In genomic region chr1:9892563-9893528, GRCh38 we compare ENCODE assay signal across 8 cellular contexts. TPM values are rescaled to one million over a fixed set of nuclear protein-coding genes. Genes with fewer than 3 reads are reported as not detected.
DNase-seq lines count a peak whose midpoint lies in the region; ATAC-seq and TF ChIP-seq lines count a peak whose summit lies in the region.

No MANE protein-coding gene starts in this region.

- peak; percentile 87 for DNase-seq in HCT116 (ENCODE audit: low read depth, low spot score)
- peak; percentile 83 for DNase-seq in SIG-M5 treated with dmso at 0.1 percent for 504 hours (lab: John Stamatoyannopoulos, UW; ENCODE audit: unreplicated experiment)
- DNase-seq in fibroblast of pulmonary artery (ENCODE audit: low read depth), result peak; percentile 59
- peak; percentile 75 for DNase-seq in retina
- DNase-seq in activated CD4-positive, alpha-beta memory T cell treated with anti-CD3 and anti-CD28 coated beads, Interleukin-2, amount 10 ng/mL, durations not matched to agents 7 days and 5 days, result no peak

- peaks cover 16% of the 10 kb centered on the region for H3K4me1 Mint-ChIP-seq in activated CD4-positive, alpha-beta memory T cell treated with anti-CD3 and anti-CD28 coated beads, Interleukin-2, amount 10 ng/mL, durations not matched to agents 7 days and 5 days

- intact Hi-C loops in HCT116 (cut with micrococcal nuclease), result no loop called here

- H3K27ac Mint-ChIP-seq in activated CD4-positive, alpha-beta memory T cell treated with anti-CD3 and anti-CD28 coated beads, Interleukin-2, amount 10 ng/mL, durations not matched to agents 7 days and 5 days, result no peak overlapping the region

- no peaks in the 10 kb centered on the region for H3K36me3 Mint-ChIP-seq in activated CD4-positive, alpha-beta memory T cell treated with anti-CD3 and anti-CD28 coated beads, Interleukin-2, amount 10 ng/mL, durations not matched to agents 7 days and 5 days (ENCODE audit: low read depth)

- H3K4me2 ChIP-seq in HCT116 (ENCODE audit: low read length), result peak overlapping the region; percentile 81

- TF ChIP-seq CTCF in HCT116 (IDR thresholded peaks at IDR 0.05 in 2 of 3, conservative IDR thresholded peaks at IDR 0.05 in 1 of 3; ENCODE audit: borderline replicate concordance in 1 of 3, insufficient read depth in 1 of 3, low read depth in 2 of 3, low read length in 2 of 3) (no peak), fibroblast of pulmonary artery (IDR thresholded peaks at IDR 0.05; ENCODE audit: low read length, missing control alignments) (no peak)

- H3K4me3 Mint-ChIP-seq in activated CD4-positive, alpha-beta memory T cell treated with anti-CD3 and anti-CD28 coated beads, Interleukin-2, amount 10 ng/mL, durations not matched to agents 7 days and 5 days, result no peak overlapping the region

- CTCF ChIA-PET in HCT116 (lab: Charles Lee), result interaction anchor here (0.8 to 1.3 kb wide), 2 partner anchors 18 to 22 kb away, joined by 4 read pairs; no protein-coding TSS in a partner anchor
- CTCF ChIA-PET in activated CD4-positive, alpha-beta memory T cell treated with anti-CD3 and anti-CD28 coated beads, Interleukin-2, amount 10 ng/mL, durations not matched to agents 7 days and 5 days (lab: Charles Lee), result interaction anchor here (0.6 to 1.2 kb wide), 2 partner anchors 59 to 305 kb away, joined by 3 read pairs; no protein-coding TSS in a partner anchor

- peak overlapping the region; percentile 11 to 48; a peak in 3 of 4 replicates for H3K4me3 ChIP-seq in HCT116 (replicated peaks in 1 of 2; ENCODE audit: low read depth in 1 of 2, low read length in 2 of 2)
- H3K4me3 ChIP-seq in fibroblast of pulmonary artery (replicated peaks; ENCODE audit: low read depth, low read length), result no peak overlapping the region

- no peaks in the 10 kb centered on the region for H3K27me3 ChIP-seq in HCT116 (ENCODE audit: insufficient read depth, low read length)

- TSS peak; percentile 75 for BruUV-seq in HCT116 (replicated peaks; lab: Mats Ljungman, UMichigan)

- H3K36me3 ChIP-seq in HCT116 (ENCODE audit: control insufficient read depth in 1 of 2, insufficient read depth in 2 of 2, low read length in 2 of 2), result no peaks in the 10 kb centered on the region

- no peaks in the 10 kb centered on the region for H3K27me3 Mint-ChIP-seq in activated CD4-positive, alpha-beta memory T cell treated with anti-CD3 and anti-CD28 coated beads, Interleukin-2, amount 10 ng/mL, durations not matched to agents 7 days and 5 days

- peak overlapping the region; percentile 54 for H3K9ac ChIP-seq in HCT116 (ENCODE audit: low read length)

- no peaks in the 10 kb centered on the region for H3K9me2 ChIP-seq in HCT116 (ENCODE audit: insufficient read depth)

- H3K27ac ChIP-seq in HCT116 (ENCODE audit: low read depth, low read length), result peak overlapping the region; percentile 79

- TF ChIP-seq POLR2A in HCT116 (IDR thresholded peaks at IDR 0.05; ENCODE audit: borderline replicate concordance, extremely low read depth, insufficient read depth, insufficient read length), result no peak

- no peaks in the 10 kb centered on the region for H4K20me1 ChIP-seq in HCT116 (ENCODE audit: insufficient read depth)

- POLR2A ChIA-PET in HCT116 (lab: Charles Lee), result no interaction called here
- POLR2A ChIA-PET in activated CD4-positive, alpha-beta memory T cell treated with anti-CD3 and anti-CD28 coated beads, Interleukin-2, amount 10 ng/mL, durations not matched to agents 7 days and 5 days (lab: Charles Lee), result interaction anchor here (1.2 to 1.6 kb wide), 2 partner anchors 17 to 93 kb away, joined by 3 to 4 read pairs; partner anchors contain the start of gene CTNNBIP1

- no peak overlapping the region for H2AFZ ChIP-seq in HCT116 (ENCODE audit: low read depth, low read length, poor library complexity, severe bottlenecking)

- RAD21 ChIA-PET in HCT116 (lab: Charles Lee; ENCODE audit: low non-redundant PET in 1 of 2, low total read pairs in 2 of 2, uncharacterized antibody in 2 of 2, unreplicated experiment in 2 of 2), result no interaction called here

- H3K79me2 ChIP-seq in HCT116 (ENCODE audit: insufficient read depth, low read length), result no peaks in the 10 kb centered on the region

- TF ChIP-seq RAD21 in HCT116 (IDR thresholded peaks at IDR 0.05; ENCODE audit: low read depth), result peak; percentile 40; the same call in 1 of the 2 replicates

- ATAC-seq in HCT116 (peak; percentile 61), GM21576 (IDR thresholded peaks at IDR 0.05; ENCODE audit: unreplicated experiment) (no peak), HG03135 (IDR thresholded peaks at IDR 0.05; ENCODE audit: unreplicated experiment) (no peak), GM21786 (IDR thresholded peaks at IDR 0.05; ENCODE audit: unreplicated experiment) (no peak)

- no peaks in the 10 kb centered on the region for H3K9me3 Mint-ChIP-seq in activated CD4-positive, alpha-beta memory T cell treated with anti-CD3 and anti-CD28 coated beads, Interleukin-2, amount 10 ng/mL, durations not matched to agents 7 days and 5 days

- peaks cover 58 to 83% of the 10 kb centered on the region in 2 experiments for H3K4me1 ChIP-seq in HCT116 (ENCODE audit: control insufficient read depth in 1 of 2, insufficient read depth in 2 of 2, low read length in 2 of 2)

- H3K9me3 ChIP-seq in HCT116 (ENCODE audit: control insufficient read depth in 1 of 2, insufficient read depth in 1 of 2, low read depth in 1 of 2, low read length in 2 of 2), result no peaks in the 10 kb centered on the region

TF ChIP-seq in HCT116, 20 proteins besides CTCF, POLR2A, EP300 and RAD21 (continues in another document):
- TF ChIP-seq FOSL1 (IDR thresholded peaks at IDR 0.05; ENCODE audit: low read depth) (peak; percentile 96), SRF (IDR thresholded peaks at IDR 0.05; ENCODE audit: low read depth) (peak; percentile 81), ZFX (IDR thresholded peaks at IDR 0.05) (no peak), MAX (IDR thresholded peaks at IDR 0.05) (peak; percentile 79), CBX3 (IDR thresholded peaks at IDR 0.05; ENCODE audit: low read depth) (peak; percentile 95), TCF7L2 (IDR thresholded peaks at IDR 0.05; ENCODE audit: borderline replicate concordance, extremely low read depth, insufficient read depth, insufficient read length) (no peak), EGR1 (IDR thresholded peaks at IDR 0.05; ENCODE audit: low read depth) (peak; percentile 30; the same call in 1 of the 2 replicates), POLR2AphosphoS5 (IDR thresholded peaks at IDR 0.05; ENCODE audit: low read depth, low read length) (peak; percentile 74), YY1 (IDR thresholded peaks at IDR 0.05; ENCODE audit: extremely low read depth, insufficient replicate concordance, low read depth, low read length) (peak; percentile 71), JUND (IDR thresholded peaks at IDR 0.05) (peak; percentile 96)
- TF ChIP-seq, protein P1, sequence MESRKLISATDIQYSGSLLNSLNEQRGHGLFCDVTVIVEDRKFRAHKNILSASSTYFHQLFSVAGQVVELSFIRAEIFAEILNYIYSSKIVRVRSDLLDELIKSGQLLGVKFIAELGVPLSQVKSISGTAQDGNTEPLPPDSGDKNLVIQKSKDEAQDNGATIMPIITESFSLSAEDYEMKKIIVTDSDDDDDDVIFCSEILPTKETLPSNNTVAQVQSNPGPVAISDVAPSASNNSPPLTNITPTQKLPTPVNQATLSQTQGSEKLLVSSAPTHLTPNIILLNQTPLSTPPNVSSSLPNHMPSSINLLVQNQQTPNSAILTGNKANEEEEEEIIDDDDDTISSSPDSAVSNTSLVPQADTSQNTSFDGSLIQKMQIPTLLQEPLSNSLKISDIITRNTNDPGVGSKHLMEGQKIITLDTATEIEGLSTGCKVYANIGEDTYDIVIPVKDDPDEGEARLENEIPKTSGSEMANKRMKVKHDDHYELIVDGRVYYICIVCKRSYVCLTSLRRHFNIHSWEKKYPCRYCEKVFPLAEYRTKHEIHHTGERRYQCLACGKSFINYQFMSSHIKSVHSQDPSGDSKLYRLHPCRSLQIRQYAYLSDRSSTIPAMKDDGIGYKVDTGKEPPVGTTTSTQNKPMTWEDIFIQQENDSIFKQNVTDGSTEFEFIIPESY (IDR thresholded peaks at IDR 0.05; ENCODE audit: extremely low read depth, insufficient replicate concordance, low read length), result peak; percentile 54

RNA-seq across cellular contexts. Expression of gene CTNNBIP1, which starts 17.2 kb away (rescaled TPM):
- total RNA-seq in HCT116 (2021; ENCODE audit: unreplicated experiment), result 31.3 TPM
- polyA plus RNA-seq in HCT116 (2012), result 33.7 and 43.0 TPM in 2 replicates
- total RNA-seq in activated CD4-positive, alpha-beta memory T cell treated with anti-CD3 and anti-CD28 coated beads, Interleukin-2, amount 10 ng/mL, durations not matched to agents 7 days and 5 days, result 10 to 100 TPM; 10.8 to 12.7 TPM

RNA-seq across cellular contexts. Expression of gene LZIC, which starts 50.3 kb away (rescaled TPM):
- 26.6 TPM for total RNA-seq in HCT116 (2021; ENCODE audit: unreplicated experiment)
- polyA plus RNA-seq in HCT116 (2012), result 11.1 and 16.2 TPM in 2 replicates
- total RNA-seq in activated CD4-positive, alpha-beta memory T cell treated with anti-CD3 and anti-CD28 coated beads, Interleukin-2, amount 10 ng/mL, durations not matched to agents 7 days and 5 days, result 10 to 100 TPM; 25.2 to 26.5 TPM

RNA-seq across cellular contexts. Expression of gene NMNAT1, which starts 50.4 kb away (rescaled TPM):
- 8.6 TPM for total RNA-seq in HCT116 (2021; ENCODE audit: unreplicated experiment)
- polyA plus RNA-seq in HCT116 (2012), result 5.7 and 5.9 TPM in 2 replicates
- 1 to 10 TPM; 5.6 to 6.2 TPM for total RNA-seq in activated CD4-positive, alpha-beta memory T cell treated with anti-CD3 and anti-CD28 coated beads, Interleukin-2, amount 10 ng/mL, durations not matched to agents 7 days and 5 days
